In genomic region chr6:41092421-41093140, GRCh38 we compare ENCODE assay signal across 1 cellular context.
TF ChIP-seq lines count a peak whose summit lies in the region.

No MANE protein-coding gene starts in this region.

TF ChIP-seq in GM12878, 131 proteins besides CTCF, POLR2A, EP300 and RAD21:
- peak; percentile 38; the same call in 1 of the 2 replicates for TF ChIP-seq SMC3 (IDR thresholded peaks at IDR 0.05; ENCODE audit: borderline replicate concordance, low read length)
- no peak for TF ChIP-seq NKRF (conservative IDR thresholded peaks at IDR 0.05)
